ENCODE assay signal across 18 cellular contexts in genomic region chr10:63673246-63673645, GRCh38.
DNase-seq lines count a peak whose midpoint lies in the region; ATAC-seq and TF ChIP-seq lines count a peak whose summit lies in the region.
"Had no signal": no experiment of that assay in that cellular context is flagged by ENCODE, and none has a peak within 500 bp of the region (broad histone marks: within the 10 kb centered on the region; RNA-seq: fewer than 3 reads in every experiment).

No MANE protein-coding gene starts in this region.

- ATAC-seq in GM23338: no peak

- H3K36me3 Mint-ChIP-seq in GM23338 (ENCODE audit: low read depth): no peaks in the 10 kb centered on the region
- no peaks in the 10 kb centered on the region for H3K36me3 Mint-ChIP-seq in nephron (ENCODE audit: low read depth)
- H3K36me3 Mint-ChIP-seq: CD4-positive, alpha-beta memory T cell had no signal

- H3F3A ChIP-seq in GM23338 (replicated peaks; ENCODE audit: low read depth): no peaks in the 10 kb centered on the region; the same call in 1 of the 2 replicates

- TF ChIP-seq CTCF in GM23338 (conservative IDR thresholded peaks at IDR 0.05; ENCODE audit: low read depth in 2 of 2) (no peak), VCaP (conservative IDR thresholded peaks at IDR 0.05) (no peak), epithelial cell of esophagus (IDR thresholded peaks at IDR 0.05; ENCODE audit: insufficient read depth, low read depth, low read length, missing control alignments) (no peak), nephron (IDR thresholded peaks at IDR 0.05; ENCODE audit: unreplicated experiment in 3 of 3) (no peak)

- H3K4me3 Mint-ChIP-seq in GM23338 (no peak overlapping the region), nephron (no peak overlapping the region)
- H3K4me3 Mint-ChIP-seq: CD4-positive, alpha-beta memory T cell had no signal

- H3K4me1 ChIP-seq in GM23338 (ENCODE audit: insufficient read depth): peaks cover 27% of the 10 kb centered on the region

- no peaks in the 10 kb centered on the region for H3K36me3 ChIP-seq in GM23338 (ENCODE audit: insufficient read depth)

- no peaks in the 10 kb centered on the region for H4K20me1 ChIP-seq in GM23338 (replicated peaks; ENCODE audit: insufficient read depth)

- DNase-seq in GM23338 (ENCODE audit: low spot score): no peak
- peak; percentile 69 for DNase-seq in epithelial cell of esophagus (ENCODE audit: low read depth)
- DNase-seq in retina: no peak
- no peak for DNase-seq in NCI-H1092 treated with DMSO at 0.1 percent for 48 hours (lab: John Stamatoyannopoulos, UW)
- no peak for DNase-seq in SK-N-DZ (ENCODE audit: low spot score)
- DNase-seq: AML-193; CD4-positive, alpha-beta memory T cell; DND-41; GDM1; GM23248; MM.1S; NCI-H1105 treated with DMSO at 0.1 percent for 48 hours; NCI-H187; NCI-H748 treated with DMSO at 0.1 percent for 48 hours; PC-9; SHP77 treated with DMSO at 0.1 percent for 48 hours had no signal

- no peaks in the 10 kb centered on the region for H3K9me3 Mint-ChIP-seq in GM23338
- H3K9me3 Mint-ChIP-seq in nephron: no peaks in the 10 kb centered on the region
- H3K9me3 Mint-ChIP-seq: CD4-positive, alpha-beta memory T cell had no signal

- no peaks in the 10 kb centered on the region for H3K9me2 ChIP-seq in GM23338 (ENCODE audit: insufficient read depth)

- H3K4me1 Mint-ChIP-seq in GM23338: peaks cover 39% of the 10 kb centered on the region
- peaks cover 57% of the 10 kb centered on the region for H3K4me1 Mint-ChIP-seq in nephron

- H3K27ac Mint-ChIP-seq in GM23338: 0 out of 2 replicates have a peak overlapping the region, but pooled peaks have one; percentile 27
- peak overlapping the region in 2 of 3 experiments; percentile 72 to 85 for H3K27ac Mint-ChIP-seq in nephron
- H3K27ac Mint-ChIP-seq: CD4-positive, alpha-beta memory T cell had no signal

- H3K27me3 ChIP-seq in GM23338 (ENCODE audit: insufficient read depth): no peaks in the 10 kb centered on the region

- no peak overlapping the region for H2AFZ ChIP-seq in GM23338
- H2AFZ ChIP-seq: GM23248, PC-9 had no signal

- H3K27ac ChIP-seq in GM23338 (ENCODE audit: low read depth) (no peak overlapping the region), VCaP (peak overlapping the region; percentile 80)
- H3K27ac ChIP-seq: GM23248, PC-9 had no signal

- H3K4me3 ChIP-seq in GM23338 (no peak overlapping the region), epithelial cell of esophagus (ENCODE audit: low read length) (no peak overlapping the region)
- H3K4me3 ChIP-seq: GM23248, PC-9 had no signal

- no peaks in the 10 kb centered on the region for H3K79me2 ChIP-seq in GM23338 (replicated peaks; ENCODE audit: insufficient read depth)

- H3K27me3 Mint-ChIP-seq in GM23338 (ENCODE audit: insufficient read depth, low read depth, poor library complexity) (peaks cover 6% of the 10 kb centered on the region), nephron (ENCODE audit: low read depth) (peaks cover 4% of the 10 kb centered on the region)

- H3K4me2 ChIP-seq in GM23338: no peak overlapping the region
- H3K4me2 ChIP-seq: PC-9 had no signal

TF ChIP-seq in GM23338, 12 proteins besides CTCF, POLR2A, EP300 and RAD21:
- TF ChIP-seq EZH2 (IDR thresholded peaks at IDR 0.05; ENCODE audit: low read depth, unreplicated experiment): no peak
- no peak for TF ChIP-seq JUNB (IDR thresholded peaks at IDR 0.05; ENCODE audit: unreplicated experiment)
- no peak for TF ChIP-seq EZH2phosphoT487 (IDR thresholded peaks at IDR 0.05; ENCODE audit: unreplicated experiment)
